In the genomic region with DNA sequence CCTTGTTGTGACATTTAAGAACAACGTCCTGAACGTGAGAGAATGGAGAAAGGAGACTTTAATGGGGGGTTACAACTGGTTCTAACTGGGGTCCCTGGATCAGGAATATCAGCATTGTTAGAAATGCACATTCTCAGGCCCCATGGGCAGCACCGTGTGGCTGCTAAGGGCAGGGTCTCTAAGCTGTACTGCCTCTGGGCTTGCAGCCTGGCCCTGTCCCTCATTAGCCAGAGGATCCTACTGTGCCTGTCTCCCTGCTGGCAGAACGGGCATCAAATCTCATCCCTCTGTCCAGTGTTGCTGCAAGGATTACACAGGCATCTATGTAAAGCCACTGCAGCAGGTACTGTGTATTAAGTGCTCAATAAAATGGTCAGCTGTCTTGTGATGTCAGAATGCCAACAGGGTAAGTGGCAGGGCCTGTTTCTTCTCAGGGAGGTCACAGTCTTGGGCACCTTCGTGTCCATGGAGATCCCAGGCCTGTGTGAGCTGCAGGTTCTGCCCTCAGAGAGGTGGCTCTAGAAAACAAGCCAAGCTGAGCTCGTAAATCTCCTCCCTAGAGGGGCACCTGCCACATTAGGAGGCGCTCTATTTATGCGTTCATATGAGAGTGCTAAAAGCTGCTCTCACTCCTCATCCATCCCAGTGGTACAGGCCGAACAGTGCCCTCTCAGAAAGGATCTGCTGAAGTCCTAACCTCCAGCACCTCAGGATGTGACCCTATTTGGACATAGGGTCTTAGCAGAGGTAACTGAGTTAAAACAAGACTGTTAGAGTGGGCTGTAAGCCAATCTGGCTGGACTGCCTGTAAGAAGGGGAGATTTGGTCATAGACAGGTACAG, we compare ENCODE assay signal across 9 cellular contexts.
DNase-seq lines count a peak whose midpoint lies in the region; ATAC-seq and TF ChIP-seq lines count a peak whose summit lies in the region.
"Had no signal": no experiment of that assay in that cellular context is flagged by ENCODE, and none has a peak within 500 bp of the region (broad histone marks: within the 10 kb centered on the region; RNA-seq: fewer than 3 reads in every experiment).

No MANE protein-coding gene starts in this region.

- no peak for DNase-seq in naive B cell
- DNase-seq in NCI-H2107 treated with DMSO at 0.1 percent for 48 hours (lab: John Stamatoyannopoulos, UW; ENCODE audit: unreplicated experiment): no peak
- no peak for DNase-seq in HuH-7 (ENCODE audit: low spot score)
- DNase-seq in NCI-H1436 treated with DMSO at 0.1 percent for 48 hours (lab: John Stamatoyannopoulos, UW): no peak
- DNase-seq in GM10248 (ENCODE audit: extremely low spot score): no peak
- DNase-seq: GOT3 had no signal

- peaks cover 0 to 12% (median 6%) of the 10 kb centered on the region in 3 donors for H3K27me3 Mint-ChIP-seq in naive B cell

- H3K36me3 Mint-ChIP-seq in naive B cell: no peaks in the 10 kb centered on the region

- POLR2A ChIA-PET in GM10248 (lab: Yijun Ruan, JAX): no interaction called here

- no peak for TF ChIP-seq CTCF in GM10248 (IDR thresholded peaks at IDR 0.05; ENCODE audit: control extremely low read depth, extremely low read depth, low read depth, missing control alignments)

- peak overlapping the region in 7 of 8 donors; percentile 12 to 79 (median 37) for H3K4me3 Mint-ChIP-seq in naive B cell

- H3K4me1 Mint-ChIP-seq in naive B cell: peaks cover 24 to 60% (median 32%) of the 10 kb centered on the region in 3 donors

- ATAC-seq in GM19023 (IDR thresholded peaks at IDR 0.05; ENCODE audit: unreplicated experiment): peak; percentile 44
- ATAC-seq in GM21737 (IDR thresholded peaks at IDR 0.05; ENCODE audit: unreplicated experiment): peak; percentile 29
- ATAC-seq in HG03378 (IDR thresholded peaks at IDR 0.05; ENCODE audit: unreplicated experiment): peak; percentile 23
- peak in 1 of 2 donors; percentile 15 for ATAC-seq in naive B cell (ENCODE audit: low read depth in 2 of 2)

- H3K9me3 Mint-ChIP-seq in naive B cell: peaks cover 0 to 1% (median 0%) of the 10 kb centered on the region in 7 donors

- peak overlapping the region; percentile 87 to 100 (median 96) for H3K27ac Mint-ChIP-seq in naive B cell

- CTCF ChIA-PET in GM10248 (lab: Yijun Ruan, JAX): interaction anchor here (0.9 to 5.7 kb wide), 9 partner anchors 9 to 84 kb away, joined by 3 to 31 read pairs (median 3); no protein-coding TSS in a partner anchor
